ENCODE assay signal across 8 cellular contexts in genomic region chr1:50333595-50333974, GRCh38.
A peak's percentile ranks its signal among the peaks of the same experiment; 100 is the strongest.
DNase-seq lines count a peak whose midpoint lies in the region; ATAC-seq and TF ChIP-seq lines count a peak whose summit lies in the region.

No MANE protein-coding gene starts in this region.

- no peak for DNase-seq in AG04449 (ENCODE audit: low read depth, low spot score)
- DNase-seq in adipocyte (ENCODE audit: low read depth), result peak; percentile 34
- no peak for DNase-seq in iPS DF 6.9 (ENCODE audit: low read depth, low spot score)
- no peak for DNase-seq in sigmoid colon
- DNase-seq in OCI-M2 (lab: John Stamatoyannopoulos, UW; ENCODE audit: unreplicated experiment), result no peak

- TF ChIP-seq CTCF in AG04449 (IDR thresholded peaks at IDR 0.05; ENCODE audit: insufficient read depth, low read length, missing control alignments) (peak; percentile 79), sigmoid colon (IDR thresholded peaks at IDR 0.05) (peak in 2 of 4 experiments; percentile 25 to 27)

- intact Hi-C loops in sigmoid colon (cut with DNase I), result no loop called here

- POLR2A ChIA-PET in AG04449 (lab: Yijun Ruan, JAX), result no interaction called here

- no CpG with 5 or more reads among the region's 37 CpGs for WGBS in iPS DF 6.9 (ENCODE audit: insufficient coverage, insufficient read length)
- 4 to 5% methylated on average over 37 of the region's 37 CpGs for WGBS in sigmoid colon, 2 donors

- H3K9me3 ChIP-seq in adipocyte (ENCODE audit: control insufficient read depth, low read length) (peaks cover 1% of the 10 kb centered on the region), iPS DF 6.9 (ENCODE audit: control insufficient read depth, insufficient read depth, low read length) (no peaks in the 10 kb centered on the region), sigmoid colon (no peaks in the 10 kb centered on the region)

- H3K27ac ChIP-seq in iPS DF 6.9 (ENCODE audit: low read length), result no peak overlapping the region
- no peak overlapping the region for H3K27ac ChIP-seq in sigmoid colon

- peak overlapping the region; percentile 51 for H3K4me3 ChIP-seq in AG04449 (ENCODE audit: low read depth, low read length)
- peak overlapping the region; percentile 82 for H3K4me3 ChIP-seq in adipocyte (ENCODE audit: low read length)
- peak overlapping the region; percentile 55; the same call in 1 of the 2 replicates for H3K4me3 ChIP-seq in iPS DF 6.9 (ENCODE audit: low read length)
- peak overlapping the region in 3 of 4 donors; percentile 29 to 42 (median 42) for H3K4me3 ChIP-seq in sigmoid colon

- CTCF ChIA-PET in AG04449 (lab: Yijun Ruan, JAX), result interaction anchor here (0.7 to 3.9 kb wide), 15 partner anchors 8 to 1834 kb away, joined by 3 to 39 read pairs (median 3); no protein-coding TSS in a partner anchor

- TF ChIP-seq EP300 in sigmoid colon (IDR thresholded peaks at IDR 0.05), result no peak

- ATAC-seq in GM18858 (IDR thresholded peaks at IDR 0.05; ENCODE audit: unreplicated experiment) (peak; percentile 76), HG03066 (IDR thresholded peaks at IDR 0.05; ENCODE audit: low read depth, unreplicated experiment) (peak; percentile 94)

- H3K4me1 ChIP-seq in adipocyte (ENCODE audit: control insufficient read depth, insufficient read depth, low read length) (peaks cover 5% of the 10 kb centered on the region), iPS DF 6.9 (ENCODE audit: control insufficient read depth, insufficient read depth, low read length) (peaks cover 2% of the 10 kb centered on the region), sigmoid colon (peaks cover 0 to 14% (median 12%) of the 10 kb centered on the region in 4 donors)

- H3K36me3 ChIP-seq in adipocyte (ENCODE audit: control insufficient read depth, insufficient read depth, low read length, severe bottlenecking), result no peaks in the 10 kb centered on the region
- H3K36me3 ChIP-seq in iPS DF 6.9 (ENCODE audit: control insufficient read depth, insufficient read depth, low read length), result no peaks in the 10 kb centered on the region
- no peaks in the 10 kb centered on the region for H3K36me3 ChIP-seq in sigmoid colon

- no peak for TF ChIP-seq POLR2A in sigmoid colon (IDR thresholded peaks at IDR 0.05)

- peak overlapping the region; percentile 69 for H3K9ac ChIP-seq in adipocyte (ENCODE audit: low read length)

- peaks cover 50% of the 10 kb centered on the region for H3K27me3 ChIP-seq in adipocyte (replicated peaks; ENCODE audit: control insufficient read depth, insufficient read depth, low read length)
- H3K27me3 ChIP-seq in iPS DF 6.9 (ENCODE audit: control insufficient read depth, insufficient read depth, low read length), result peaks cover 5% of the 10 kb centered on the region; the same call in 1 of the 2 replicates
- peaks cover 0 to 33% (median 22%) of the 10 kb centered on the region in 3 donors for H3K27me3 ChIP-seq in sigmoid colon

TF ChIP-seq in PFSK-1, 5 proteins besides CTCF, POLR2A, EP300 and RAD21:
- no peak for TF ChIP-seq SIN3A (IDR thresholded peaks at IDR 0.05; ENCODE audit: borderline replicate concordance, insufficient read depth, low read length)
- peak; percentile 24 for TF ChIP-seq FOXP2 (optimal IDR thresholded peaks at IDR 0.05; ENCODE audit: borderline replicate concordance, extremely low read depth, extremely low read length, insufficient read depth)
TF ChIP-seq in PFSK-1: peak in this region for 1.
